In the genomic region with DNA sequence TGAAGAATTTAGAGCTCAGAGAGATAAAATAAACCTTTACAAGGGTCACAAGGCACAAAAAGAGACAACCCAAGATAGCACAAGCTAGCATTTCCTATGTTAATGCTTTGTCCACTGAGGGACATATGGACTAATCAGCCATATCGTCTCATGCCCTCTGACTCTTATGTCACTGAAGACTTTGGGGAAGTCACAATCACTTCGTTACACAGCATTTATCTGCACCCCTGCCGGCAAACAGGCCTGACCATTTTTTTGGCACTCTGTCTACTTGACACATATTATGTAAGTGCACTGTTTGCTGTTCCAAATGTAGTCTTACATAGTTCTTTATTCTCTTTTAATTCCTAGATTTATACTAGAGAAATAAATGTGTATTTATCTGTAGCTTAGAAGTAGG, we compare ENCODE assay signal across 23 cellular contexts. TPM values are rescaled to one million over a fixed set of nuclear protein-coding genes. Genes with fewer than 3 reads are reported as not detected.
DNase-seq lines count a peak whose midpoint lies in the region; ATAC-seq and TF ChIP-seq lines count a peak whose summit lies in the region.
"Had no signal": no experiment of that assay in that cellular context is flagged by ENCODE, and none has a peak within 500 bp of the region (broad histone marks: within the 10 kb centered on the region; RNA-seq: fewer than 3 reads in every experiment).

No MANE protein-coding gene starts in this region.

- H3K9me3 ChIP-seq in BLaER1 treated with 17β-estradiol and CSF1 and Interleukin-3, amounts not matched to agents 10 nM and 100 nM (replicated peaks in 1 of 11): peaks cover 7 to 45% (median 31%) of the 10 kb centered on the region in 11 experiments
- no peaks in the 10 kb centered on the region for H3K9me3 ChIP-seq in osteoblast (ENCODE audit: low read depth, low read length)

- peak overlapping the region; percentile 48 to 83 (median 69) for H3K4me2 ChIP-seq in BLaER1 treated with 17β-estradiol and CSF1 and Interleukin-3, amounts not matched to agents 10 nM and 100 nM
- H3K4me2 ChIP-seq in osteoblast (ENCODE audit: insufficient read depth, low read length): peak overlapping the region; percentile 7

- peaks cover 27 to 74% (median 57%) of the 10 kb centered on the region in 10 experiments for H3K4me1 ChIP-seq in BLaER1 treated with 17β-estradiol and CSF1 and Interleukin-3, amounts not matched to agents 10 nM and 100 nM
- H3K4me1 ChIP-seq in osteoblast (ENCODE audit: insufficient read depth, low read length): peaks cover 14% of the 10 kb centered on the region
- H3K4me1 ChIP-seq: foreskin keratinocyte had no signal

- no peaks in the 10 kb centered on the region for H3K79me2 ChIP-seq in osteoblast (ENCODE audit: insufficient read depth, low read length)

- peak overlapping the region; percentile 55 to 74 (median 66); a peak in 21 of 22 replicates for H3K9ac ChIP-seq in BLaER1 treated with 17β-estradiol and CSF1 and Interleukin-3, amounts not matched to agents 10 nM and 100 nM

- H3K27ac Mint-ChIP-seq in dendritic cell treated with granulocyte-macrophage colony-stimulating factor and Interleukin-4, amounts not matched to agents 40 ng/mL and 50 ng/mL, for 4 days: peak overlapping the region; percentile 58
- H3K27ac Mint-ChIP-seq: activated CD4-positive, alpha-beta T cell treated with anti-CD3 and anti-CD28 coated beads, Interleukin-2, amount 10 ng/mL, durations not matched to agents 24 days and 14 days; activated naive CD8-positive, alpha-beta T cell treated with anti-CD3 and anti-CD28 coated beads, Interleukin-2, amount 10 ng/mL, durations not matched to agents 7 days and 5 days; activated T-helper 2 cell treated with anti-CD3 and anti-CD28 coated beads, Interferon-gamma antibody, Interleukin-2, Interleukin-4, amounts not matched to agents 10 μg/mL and 5 μg/mL and 100 μg/mL, durations not matched to agents 14 hours and 24 hours and 36 hours; IgD-negative memory B cell; type B pancreatic cell had no signal

- no peaks in the 10 kb centered on the region for H4K20me1 ChIP-seq in BLaER1 treated with 17β-estradiol and CSF1 and Interleukin-3, amounts not matched to agents 10 nM and 100 nM
- no peaks in the 10 kb centered on the region for H4K20me1 ChIP-seq in osteoblast (ENCODE audit: insufficient read depth, low read length)

- H3K27ac ChIP-seq in BLaER1 treated with 17β-estradiol and CSF1 and Interleukin-3, amounts not matched to agents 10 nM and 100 nM: peak overlapping the region; percentile 76 to 92 (median 83)
- H3K27ac ChIP-seq in osteoblast (ENCODE audit: low read depth, low read length): peak overlapping the region; percentile 32
- H3K27ac ChIP-seq: C4-2B, foreskin keratinocyte had no signal

- no peaks in the 10 kb centered on the region for H3K36me3 Mint-ChIP-seq in dendritic cell treated with granulocyte-macrophage colony-stimulating factor and Interleukin-4, amounts not matched to agents 40 ng/mL and 50 ng/mL, for 4 days (ENCODE audit: low read depth)
- H3K36me3 Mint-ChIP-seq: activated naive CD8-positive, alpha-beta T cell treated with anti-CD3 and anti-CD28 coated beads, Interleukin-2, amount 10 ng/mL, durations not matched to agents 7 days and 5 days; type B pancreatic cell had no signal

- H3K36me3 ChIP-seq in BLaER1 treated with 17β-estradiol and CSF1 and Interleukin-3, amounts not matched to agents 10 nM and 100 nM: no peaks in the 10 kb centered on the region
- H3K36me3 ChIP-seq in osteoblast (ENCODE audit: insufficient read depth, low read length): no peaks in the 10 kb centered on the region

- intact Hi-C loops in dendritic cell treated with granulocyte-macrophage colony-stimulating factor and Interleukin-4, amounts not matched to agents 40 ng/mL and 50 ng/mL, for 4 days (cut with micrococcal nuclease): no loop called here

- peaks cover 14% of the 10 kb centered on the region for H3K4me1 Mint-ChIP-seq in dendritic cell treated with granulocyte-macrophage colony-stimulating factor and Interleukin-4, amounts not matched to agents 40 ng/mL and 50 ng/mL, for 4 days (ENCODE audit: low read depth)
- H3K4me1 Mint-ChIP-seq: activated CD4-positive, alpha-beta T cell treated with anti-CD3 and anti-CD28 coated beads, Interleukin-2, amount 10 ng/mL, durations not matched to agents 24 days and 14 days; IgD-negative memory B cell had no signal

- peaks cover 12% of the 10 kb centered on the region for H3K27me3 Mint-ChIP-seq in dendritic cell treated with granulocyte-macrophage colony-stimulating factor and Interleukin-4, amounts not matched to agents 40 ng/mL and 50 ng/mL, for 4 days
- H3K27me3 Mint-ChIP-seq: activated CD4-positive, alpha-beta T cell treated with anti-CD3 and anti-CD28 coated beads, Interleukin-2, amount 10 ng/mL, durations not matched to agents 24 days and 14 days; activated naive CD8-positive, alpha-beta T cell treated with anti-CD3 and anti-CD28 coated beads, Interleukin-2, amount 10 ng/mL, durations not matched to agents 7 days and 5 days; IgD-negative memory B cell; type B pancreatic cell had no signal

- H2AFZ ChIP-seq in osteoblast (ENCODE audit: low read length): no peak overlapping the region

- no peak overlapping the region for H3K4me3 ChIP-seq in BLaER1 treated with 17β-estradiol and CSF1 and Interleukin-3, amounts not matched to agents 10 nM and 100 nM
- H3K4me3 ChIP-seq in osteoblast (ENCODE audit: insufficient read depth, low read length): no peak overlapping the region

- no peak overlapping the region for H3K4me3 Mint-ChIP-seq in dendritic cell treated with granulocyte-macrophage colony-stimulating factor and Interleukin-4, amounts not matched to agents 40 ng/mL and 50 ng/mL, for 4 days
- H3K4me3 Mint-ChIP-seq: activated CD4-positive, alpha-beta T cell treated with anti-CD3 and anti-CD28 coated beads, Interleukin-2, amount 10 ng/mL, durations not matched to agents 24 days and 14 days; activated naive CD8-positive, alpha-beta T cell treated with anti-CD3 and anti-CD28 coated beads, Interleukin-2, amount 10 ng/mL, durations not matched to agents 7 days and 5 days; IgD-negative memory B cell; type B pancreatic cell had no signal

- TF ChIP-seq CTCF in osteoblast (IDR thresholded peaks at IDR 0.05; ENCODE audit: extremely low read depth, low read depth, low read length): no peak

- H3K9me3 Mint-ChIP-seq in dendritic cell treated with granulocyte-macrophage colony-stimulating factor and Interleukin-4, amounts not matched to agents 40 ng/mL and 50 ng/mL, for 4 days: peaks cover 6% of the 10 kb centered on the region
- H3K9me3 Mint-ChIP-seq: type B pancreatic cell had no signal

- DNase-seq in NCI-H69 (lab: John Stamatoyannopoulos, UW) (peak; percentile 29), osteoblast (ENCODE audit: insufficient read length, low spot score, missing footprints) (no peak), NCI-H526 (lab: John Stamatoyannopoulos, UW) (no peak), EL (no peak)
- DNase-seq: activated CD4-positive, alpha-beta T cell treated with anti-CD3 and anti-CD28 coated beads, Interleukin-2, amount 10 ng/mL, durations not matched to agents 24 days and 14 days; activated CD8-positive, alpha-beta memory T cell treated with anti-CD3 and anti-CD28 coated beads, Interleukin-2, amount 50 U/mL, for 4 hours; activated naive CD8-positive, alpha-beta T cell treated with anti-CD3 and anti-CD28 coated beads, Interleukin-2, amount 10 ng/mL, durations not matched to agents 7 days and 5 days; foreskin keratinocyte; H7; islet precursor cell; NCI-H748 treated with DMSO at 0.1 percent for 48 hours; SIG-M5; stimulated activated CD4-positive, alpha-beta T cell treated with anti-CD3 and anti-CD28 coated beads, Interleukin-12 subunit alpha, Interleukin-12 subunit beta, amount 100 ng/mL, for 4 hours had no signal

- no peaks in the 10 kb centered on the region for H3K27me3 ChIP-seq in BLaER1 treated with 17β-estradiol and CSF1 and Interleukin-3, amounts not matched to agents 10 nM and 100 nM
- no peaks in the 10 kb centered on the region for H3K27me3 ChIP-seq in osteoblast (ENCODE audit: insufficient read depth, low read length)
- H3K27me3 ChIP-seq: foreskin keratinocyte had no signal

- ATAC-seq in HG02870 (IDR thresholded peaks at IDR 0.05; ENCODE audit: unreplicated experiment) (no peak), HG03196 (IDR thresholded peaks at IDR 0.05; ENCODE audit: unreplicated experiment) (no peak)
- ATAC-seq: foreskin keratinocyte had no signal

RNA-seq across cellular contexts. Expression of a gene that starts 13.9 kb away (rescaled TPM):
- total RNA-seq in osteoblast: 51.3 and 53.9 TPM in 2 replicates
- total RNA-seq: activated CD4-positive, alpha-beta T cell treated with anti-CD3 and anti-CD28 coated beads, Interleukin-2, amount 10 ng/mL, durations not matched to agents 24 days and 14 days; activated naive CD8-positive, alpha-beta T cell treated with anti-CD3 and anti-CD28 coated beads, Interleukin-2, amount 10 ng/mL, durations not matched to agents 7 days and 5 days; activated T-helper 2 cell treated with anti-CD3 and anti-CD28 coated beads, Interferon-gamma antibody, Interleukin-2, Interleukin-4, amounts not matched to agents 10 μg/mL and 5 μg/mL and 100 μg/mL, durations not matched to agents 14 hours and 24 hours and 36 hours; OCI-LY7; T-helper 1 cell treated with Interleukin-12 subunit alpha and Interleukin-12 subunit beta and Interleukin-4 antibody, amounts not matched to agents 30 ng/mL and 1 ng/mL, for 36 hours had no signal
